8 cellular contexts compared by ENCODE assay signal in genomic region chr17:8176197-8176940, GRCh38. TPM values are rescaled to one million over a fixed set of nuclear protein-coding genes. Genes with fewer than 3 reads are reported as not detected.
A peak's percentile ranks its signal among the peaks of the same experiment; 100 is the strongest.
DNase-seq lines count a peak whose midpoint lies in the region; ATAC-seq and TF ChIP-seq lines count a peak whose summit lies in the region.

Gene TMEM107, minus strand, starts transcription at chr17:8176380. Its CDS starts 94 bp downstream, at chr17:8176286.

- peaks cover 1% of the 10 kb centered on the region for H3K27me3 Mint-ChIP-seq in dendritic cell treated with granulocyte-macrophage colony-stimulating factor and Interleukin-4, amounts not matched to agents 40 ng/mL and 50 ng/mL, for 4 days

- DNase-seq in GM06990 (ENCODE audit: extremely low read depth, insufficient read length) (peak; percentile 89), NCI-H510A (lab: John Stamatoyannopoulos, UW) (peak; percentile 78), left lobe of liver (ENCODE audit: low spot score) (peak; percentile 88)
- DNase-seq in activated CD4-positive, alpha-beta T cell treated with anti-CD3 and anti-CD28 coated beads, Interleukin-2, amount 50 U/mL, for 1 hour = peak; percentile 87
- peak; percentile 86 to 90 for DNase-seq in stimulated activated CD4-positive, alpha-beta T cell treated with anti-CD3 and anti-CD28 coated beads, Interleukin-2, amount 100 ng/mL, for 24 hours

- H3K4me3 ChIP-seq in GM06990 (replicated peaks; ENCODE audit: low read depth, low read length) = peak within 1 kb of the TSS; percentile 83

- H3K36me3 Mint-ChIP-seq in dendritic cell treated with granulocyte-macrophage colony-stimulating factor and Interleukin-4, amounts not matched to agents 40 ng/mL and 50 ng/mL, for 4 days (ENCODE audit: low read depth) = peaks cover 9% of the 10 kb centered on the region

- no peaks in the 10 kb centered on the region for H3K36me3 ChIP-seq in GM06990 (ENCODE audit: control insufficient read depth, insufficient read depth, low read length)

- intact Hi-C loops in dendritic cell treated with granulocyte-macrophage colony-stimulating factor and Interleukin-4, amounts not matched to agents 40 ng/mL and 50 ng/mL, for 4 days (cut with micrococcal nuclease) = no loop called here

- peak within 1 kb of the TSS; percentile 91 for H3K4me3 Mint-ChIP-seq in dendritic cell treated with granulocyte-macrophage colony-stimulating factor and Interleukin-4, amounts not matched to agents 40 ng/mL and 50 ng/mL, for 4 days

- peak; percentile 11 for TF ChIP-seq CTCF in GM06990 (IDR thresholded peaks at IDR 0.05; ENCODE audit: insufficient read depth, low read length, poor library complexity, severe bottlenecking)

- no peaks in the 10 kb centered on the region for H3K9me3 Mint-ChIP-seq in dendritic cell treated with granulocyte-macrophage colony-stimulating factor and Interleukin-4, amounts not matched to agents 40 ng/mL and 50 ng/mL, for 4 days

- H3K27me3 ChIP-seq in GM06990 (replicated peaks; ENCODE audit: control insufficient read depth, insufficient read depth, low read length) = no peaks in the 10 kb centered on the region

- ATAC-seq in HG02973 (IDR thresholded peaks at IDR 0.05; ENCODE audit: unreplicated experiment) = peak; percentile 45
- ATAC-seq in left lobe of liver = peak; percentile 75
- no peak for ATAC-seq in GM19328 (IDR thresholded peaks at IDR 0.05; ENCODE audit: unreplicated experiment)

- H3K27ac Mint-ChIP-seq in dendritic cell treated with granulocyte-macrophage colony-stimulating factor and Interleukin-4, amounts not matched to agents 40 ng/mL and 50 ng/mL, for 4 days = peak within 1 kb of the TSS; percentile 96

- H3K4me1 Mint-ChIP-seq in dendritic cell treated with granulocyte-macrophage colony-stimulating factor and Interleukin-4, amounts not matched to agents 40 ng/mL and 50 ng/mL, for 4 days (ENCODE audit: low read depth) = peaks cover 56% of the 10 kb centered on the region

RNA-seq across cellular contexts. Expression of gene TMEM107, which starts in this region (rescaled TPM):
- 3.6 TPM for total RNA-seq in left lobe of liver
